Comparison of ENCODE assay signal across 27 cellular contexts in genomic region chr3:167880183-167880582, GRCh38.
A peak's percentile ranks its signal among the peaks of the same experiment; 100 is the strongest.
DNase-seq lines count a peak whose midpoint lies in the region; ATAC-seq, FAIRE-seq and TF ChIP-seq lines count a peak whose summit lies in the region.
"Had no signal": no experiment of that assay in that cellular context is flagged by ENCODE, and none has a peak within 500 bp of the region (broad histone marks: within the 10 kb centered on the region; RNA-seq: fewer than 3 reads in every experiment).

No MANE protein-coding gene starts in this region.

- H3K27ac ChIP-seq in A549 (no peak overlapping the region), K562 (ENCODE audit: extremely low read depth, low read depth, low read length) (no peak overlapping the region), spleen (no peak overlapping the region)
- H3K27ac ChIP-seq: 22Rv1, BLaER1 had no signal

- no peaks in the 10 kb centered on the region for H3K36me3 ChIP-seq in K562 (ENCODE audit: control insufficient read depth, insufficient read depth, low read length)
- H3K36me3 ChIP-seq in spleen = no peaks in the 10 kb centered on the region
- H3K36me3 ChIP-seq: BE2C, BLaER1 had no signal

- no peaks in the 10 kb centered on the region for H3K4me1 Mint-ChIP-seq in nephron progenitor cell

- intact Hi-C loops in K562 (cut with micrococcal nuclease) = loop anchor here (5.0 kb wide), 1 partner anchor 143 kb away; the partner anchor contains the start of gene SERPINI1
- intact Hi-C loops in spleen (cut with DNase I; ENCODE audit: low total_unique reads) = loop anchor here (10.0 kb wide), 1 partner anchor 495 kb away; the partner anchor contains the start of gene ZBBX

- CTCF ChIA-PET in A549 (lab: Yijun Ruan, JAX) = no interaction called here
- CTCF ChIA-PET in K562 (lab: Yijun Ruan, JAX; ENCODE audit: low intra/inter-chr PET ratio) = no interaction called here

- H3K27me3 ChIP-seq in K562 (ENCODE audit: control insufficient read depth in 2 of 2, insufficient read depth in 2 of 2, low read length in 2 of 2) = no peaks in the 10 kb centered on the region
- H3K27me3 ChIP-seq in spleen (replicated peaks in 1 of 7) = no peaks in the 10 kb centered on the region
- H3K27me3 ChIP-seq: BLaER1 had no signal

- POLR2A ChIA-PET in A549 (lab: Yijun Ruan, JAX) (no interaction called here), K562 (lab: Yijun Ruan, JAX) (no interaction called here)

- H3K9me3 ChIP-seq in A549 (no peaks in the 10 kb centered on the region), K562 (replicated peaks; ENCODE audit: control insufficient read depth, insufficient read depth, low read depth, low read length) (no peaks in the 10 kb centered on the region), spleen (no peaks in the 10 kb centered on the region)
- H3K9me3 ChIP-seq: BE2C, BLaER1 had no signal

- TF ChIP-seq CTCF in A549 (IDR thresholded peaks at IDR 0.05) = no peak
- TF ChIP-seq CTCF in K562 (IDR thresholded peaks at IDR 0.05 in 2 of 3, conservative IDR thresholded peaks at IDR 0.05 in 1 of 3; ENCODE audit: insufficient read depth in 2 of 3, low read depth in 1 of 3, low read length in 3 of 3) = no peak
- TF ChIP-seq CTCF in nephron progenitor cell (IDR thresholded peaks at IDR 0.05) = no peak
- no peak for TF ChIP-seq CTCF in spleen (IDR thresholded peaks at IDR 0.05 in 8 of 11, conservative IDR thresholded peaks at IDR 0.05 in 3 of 11)

- TF ChIP-seq RAD21 in A549 (conservative IDR thresholded peaks at IDR 0.05 in 1 of 2, IDR thresholded peaks at IDR 0.05 in 1 of 2) (no peak), K562 (CRISPR knock-in tag; conservative IDR thresholded peaks at IDR 0.05 in 1 of 2, IDR thresholded peaks at IDR 0.05 in 1 of 2) (no peak)

- no peak for ATAC-seq in A549
- no peak for ATAC-seq in K562
- ATAC-seq: GM12878 had no signal

- H2AFZ ChIP-seq in K562 (ENCODE audit: low read depth, low read length) = no peak overlapping the region

- no peak overlapping the region for H3K4me2 ChIP-seq in A549
- H3K4me2 ChIP-seq in K562 (ENCODE audit: insufficient read depth, low read length) = no peak overlapping the region
- H3K4me2 ChIP-seq: BLaER1 had no signal

- no peaks in the 10 kb centered on the region for H3K79me2 ChIP-seq in K562 (ENCODE audit: control insufficient read depth, insufficient read depth, low read length)

- H3K4me1 ChIP-seq in A549 = peaks cover 7% of the 10 kb centered on the region; the same call in 1 of the 3 replicates
- no peaks in the 10 kb centered on the region for H3K4me1 ChIP-seq in K562 (replicated peaks in 1 of 2; ENCODE audit: control insufficient read depth in 2 of 2, insufficient read depth in 2 of 2, low read length in 2 of 2)
- peaks cover 0 to 22% (median 10%) of the 10 kb centered on the region in 6 donors for H3K4me1 ChIP-seq in spleen
- H3K4me1 ChIP-seq: BE2C, BLaER1 had no signal

- H3K4me3 ChIP-seq in A549 (no peak overlapping the region), K562 (no peak overlapping the region), spleen (no peak overlapping the region)
- H3K4me3 ChIP-seq: BLaER1, GM12878 had no signal

- no peaks in the 10 kb centered on the region for H3K27me3 Mint-ChIP-seq in nephron progenitor cell (ENCODE audit: low read depth, poor library complexity)
- H3K27me3 Mint-ChIP-seq: CD4-positive, CD25-positive, alpha-beta regulatory T cell had no signal

- no peak for TF ChIP-seq POLR2A in A549 (IDR thresholded peaks at IDR 0.05; ENCODE audit: low read length)
- TF ChIP-seq POLR2A in K562 (conservative IDR thresholded peaks at IDR 0.05) = no peak
- no peak for TF ChIP-seq POLR2A in spleen (IDR thresholded peaks at IDR 0.05)

- H3K9me1 ChIP-seq in K562 (ENCODE audit: control insufficient read depth, insufficient read depth, low read length) = no peaks in the 10 kb centered on the region

- no peaks in the 10 kb centered on the region for H3K9me3 Mint-ChIP-seq in nephron progenitor cell
- H3K9me3 Mint-ChIP-seq: CD14-positive monocyte; CD4-positive, alpha-beta memory T cell; CD4-positive, CD25-positive, alpha-beta regulatory T cell; CD8-positive, alpha-beta memory T cell had no signal

- no peak overlapping the region for H3K9ac ChIP-seq in K562 (ENCODE audit: insufficient read depth in 1 of 2, low read depth in 2 of 2, low read length in 2 of 2)
- H3K9ac ChIP-seq: BLaER1 had no signal

- peak overlapping the region; percentile 24 for H3K27ac Mint-ChIP-seq in nephron progenitor cell
- H3K27ac Mint-ChIP-seq: CD14-positive monocyte; CD4-positive, CD25-positive, alpha-beta regulatory T cell; CD8-positive, alpha-beta memory T cell had no signal

- H4K20me1 ChIP-seq in K562 (replicated peaks; ENCODE audit: control insufficient read depth, insufficient read depth, low read length) = no peaks in the 10 kb centered on the region
- H4K20me1 ChIP-seq: BLaER1 had no signal

- in situ Hi-C loops in K562 (cut with MboI) = no loop called here

- FAIRE-seq in A549 (lab: Jason Lieb, UNC) (no peak), K562 (lab: Jason Lieb, UNC) (no peak), RCC 7860 (lab: Jason Lieb, UNC) (no peak)
- FAIRE-seq: GM12878, GM12892, GM18507 had no signal

- no peak overlapping the region for H3K4me3 Mint-ChIP-seq in nephron progenitor cell
- H3K4me3 Mint-ChIP-seq: CD14-positive monocyte; CD4-positive, alpha-beta memory T cell; CD4-positive, CD25-positive, alpha-beta regulatory T cell; CD8-positive, alpha-beta memory T cell had no signal

- DNase-seq in NCI-H82 (lab: John Stamatoyannopoulos, UW) (peak; percentile 75), NCI-H82 treated with DMSO at 0.1 percent for 48 hours (lab: John Stamatoyannopoulos, UW; ENCODE audit: unreplicated experiment) (no peak), A549 (ENCODE audit: low read depth in 1 of 2, low spot score in 1 of 2) (no peak), K562 (ENCODE audit: extremely low read depth in 1 of 4, low spot score in 3 of 4) (no peak), nephron progenitor cell (no peak), RCC 7860 (ENCODE audit: low spot score) (no peak), spleen (no peak)
- DNase-seq: ACHN; BE2C; C1 segment of cervical spinal cord; CD4-positive, alpha-beta memory T cell; CD4-positive, CD25-positive, alpha-beta regulatory T cell; CD8-positive, alpha-beta memory T cell; COR-L47; DMS 273 treated with DMSO at 0.1 percent for 48 hours; DMS153; DMS53; DMS79; DND-41; EL; GDM1 had no signal

- TF ChIP-seq EP300 in A549 (IDR thresholded peaks at IDR 0.05) (no peak), K562 (IDR thresholded peaks at IDR 0.05; ENCODE audit: low read length) (no peak)

- no TSS peak for BruUV-seq in K562 (replicated peaks; lab: Mats Ljungman, UMichigan)

- no peaks in the 10 kb centered on the region for H3K36me3 Mint-ChIP-seq in nephron progenitor cell (ENCODE audit: low read depth)
- H3K36me3 Mint-ChIP-seq: CD14-positive monocyte; CD4-positive, alpha-beta memory T cell; CD4-positive, CD25-positive, alpha-beta regulatory T cell; CD8-positive, alpha-beta memory T cell had no signal

TF ChIP-seq in A549, 52 proteins besides CTCF, POLR2A, EP300 and RAD21:
- TF ChIP-seq MAFK (IDR thresholded peaks at IDR 0.05; ENCODE audit: partially characterized antibody) (peak; percentile 17), JUN (IDR thresholded peaks at IDR 0.05) (no peak)
TF ChIP-seq in A549: peak in this region for 1.

TF ChIP-seq in K562, 482 proteins besides CTCF, POLR2A, EP300 and RAD21:
- TF ChIP-seq FOXP1 (CRISPR knock-in tag; IDR thresholded peaks at IDR 0.05) = no peak
- TF ChIP-seq ZNF316 (IDR thresholded peaks at IDR 0.05) = peak; percentile 71
- 0 out of 2 replicates have a peak, but pooled peaks have one; percentile 34 for TF ChIP-seq C11orf30 (IDR thresholded peaks at IDR 0.05; ENCODE audit: low read depth)
